ENCODE assay signal across 10 cellular contexts in genomic region chr17:12983986-12984932, GRCh38. TPM values are rescaled to one million over a fixed set of nuclear protein-coding genes. Genes with fewer than 3 reads are reported as not detected.
DNase-seq lines count a peak whose midpoint lies in the region; ATAC-seq, FAIRE-seq and TF ChIP-seq lines count a peak whose summit lies in the region.
"Had no signal": no experiment of that assay in that cellular context is flagged by ENCODE, and none has a peak within 500 bp of the region (broad histone marks: within the 10 kb centered on the region; RNA-seq: fewer than 3 reads in every experiment).

No MANE protein-coding gene starts in this region.

- H3K4me1 ChIP-seq in Peyer's patch, result no peaks in the 10 kb centered on the region
- no peaks in the 10 kb centered on the region for H3K4me1 ChIP-seq in pancreas

- H3K4me3 ChIP-seq in Peyer's patch (peak overlapping the region in 1 of 4 donors; percentile 9), fibroblast of villous mesenchyme (ENCODE audit: low read depth, low read length) (no peak overlapping the region), pancreas (no peak overlapping the region)

- H3K9me3 Mint-ChIP-seq in activated naive CD8-positive, alpha-beta T cell treated with anti-CD3 and anti-CD28 coated beads, Interleukin-2, amount 50 U/mL, for 24 hours, result no peaks in the 10 kb centered on the region
- no peaks in the 10 kb centered on the region for H3K9me3 Mint-ChIP-seq in activated naive CD4-positive, alpha-beta T cell treated with anti-CD3 and anti-CD28 coated beads for 36 hours

- CTCF ChIA-PET in activated naive CD4-positive, alpha-beta T cell treated with anti-CD3 and anti-CD28 coated beads for 36 hours (lab: Charles Lee), result interaction anchor here (1.7 kb wide), 2 partner anchors 45 to 48 kb away, joined by 4 to 5 read pairs; no protein-coding TSS in a partner anchor

- H3K9me3 ChIP-seq in Peyer's patch, result no peaks in the 10 kb centered on the region
- no peaks in the 10 kb centered on the region for H3K9me3 ChIP-seq in pancreas

- TF ChIP-seq CTCF in AG09319 (IDR thresholded peaks at IDR 0.05; ENCODE audit: low read depth, low read length) (no peak), Peyer's patch (IDR thresholded peaks at IDR 0.05) (no peak), fibroblast of villous mesenchyme (IDR thresholded peaks at IDR 0.05; ENCODE audit: insufficient read depth, low read depth, low read length) (no peak), pancreas (IDR thresholded peaks at IDR 0.05) (no peak)

- H3K27me3 ChIP-seq in Peyer's patch, result no peaks in the 10 kb centered on the region
- no peaks in the 10 kb centered on the region for H3K27me3 ChIP-seq in pancreas

- ATAC-seq in pancreas (peak in 3 of 4 donors; percentile 64 to 75 (median 72)), GM21717 (IDR thresholded peaks at IDR 0.05; ENCODE audit: unreplicated experiment) (no peak)
- ATAC-seq in activated naive CD8-positive, alpha-beta T cell treated with anti-CD3 and anti-CD28 coated beads, Interleukin-2, amount 50 U/mL, for 24 hours, result no peak

- H3K4me1 Mint-ChIP-seq in activated naive CD8-positive, alpha-beta T cell treated with anti-CD3 and anti-CD28 coated beads, Interleukin-2, amount 50 U/mL, for 24 hours, result peaks cover 4% of the 10 kb centered on the region
- no peaks in the 10 kb centered on the region for H3K4me1 Mint-ChIP-seq in activated naive CD4-positive, alpha-beta T cell treated with anti-CD3 and anti-CD28 coated beads for 36 hours (ENCODE audit: low read depth)

- WGBS in pancreas, 2 donors, result 70 to 75% methylated on average over 22 of the region's 22 CpGs

- H3K27me3 Mint-ChIP-seq in activated naive CD8-positive, alpha-beta T cell treated with anti-CD3 and anti-CD28 coated beads, Interleukin-2, amount 50 U/mL, for 24 hours, result no peaks in the 10 kb centered on the region
- peaks cover 6% of the 10 kb centered on the region for H3K27me3 Mint-ChIP-seq in activated naive CD4-positive, alpha-beta T cell treated with anti-CD3 and anti-CD28 coated beads for 36 hours (ENCODE audit: low read depth)

- peaks cover 1% of the 10 kb centered on the region for H3K36me3 Mint-ChIP-seq in activated naive CD8-positive, alpha-beta T cell treated with anti-CD3 and anti-CD28 coated beads, Interleukin-2, amount 50 U/mL, for 24 hours (ENCODE audit: low read depth)
- peaks cover 3% of the 10 kb centered on the region for H3K36me3 Mint-ChIP-seq in activated naive CD4-positive, alpha-beta T cell treated with anti-CD3 and anti-CD28 coated beads for 36 hours (ENCODE audit: low read depth)

- H3K27ac ChIP-seq in Peyer's patch (peak overlapping the region; percentile 29 to 71 (median 56)), pancreas (peak overlapping the region in 1 of 4 donors; percentile 41)

- no peak overlapping the region for H3K4me3 Mint-ChIP-seq in activated naive CD8-positive, alpha-beta T cell treated with anti-CD3 and anti-CD28 coated beads, Interleukin-2, amount 50 U/mL, for 24 hours
- no peak overlapping the region for H3K4me3 Mint-ChIP-seq in activated naive CD4-positive, alpha-beta T cell treated with anti-CD3 and anti-CD28 coated beads for 36 hours

- H3K36me3 ChIP-seq in Peyer's patch (no peaks in the 10 kb centered on the region), pancreas (no peaks in the 10 kb centered on the region)

- no peak overlapping the region for H3K27ac Mint-ChIP-seq in activated naive CD8-positive, alpha-beta T cell treated with anti-CD3 and anti-CD28 coated beads, Interleukin-2, amount 50 U/mL, for 24 hours
- no peak overlapping the region for H3K27ac Mint-ChIP-seq in activated naive CD4-positive, alpha-beta T cell treated with anti-CD3 and anti-CD28 coated beads for 36 hours

- no peak for FAIRE-seq in pancreas (lab: Jason Lieb, UNC)
- FAIRE-seq: endothelial cell of umbilical vein had no signal

- DNase-seq in AG09319 (ENCODE audit: extremely low read depth, low read depth), result peak; percentile 84
- DNase-seq in Peyer's patch, result peak in 1 of 3 donors; percentile 58
- DNase-seq in fibroblast of villous mesenchyme (ENCODE audit: low read depth), result peak; percentile 34
- DNase-seq in pancreas, result peak in 3 of 6 donors; percentile 22 to 79 (median 56)
- DNase-seq in activated naive CD8-positive, alpha-beta T cell treated with anti-CD3 and anti-CD28 coated beads, Interleukin-2, amount 50 U/mL, for 24 hours, result no peak
- DNase-seq in activated naive CD4-positive, alpha-beta T cell treated with anti-CD3 and anti-CD28 coated beads for 36 hours, result no peak
- DNase-seq in activated gamma-delta T cell (lab: John Stamatoyannopoulos, UW), result no peak
- DNase-seq: NCI-H146 had no signal

- no peak for TF ChIP-seq POLR2A in Peyer's patch (IDR thresholded peaks at IDR 0.05)

- intact Hi-C loops in pancreas (cut with DNase I), result no loop called here
- intact Hi-C loops in activated naive CD4-positive, alpha-beta T cell treated with anti-CD3 and anti-CD28 coated beads for 36 hours (cut with micrococcal nuclease), result no loop called here

RNA-seq across cellular contexts. Expression of gene ELAC2, which starts 33.6 kb away (rescaled TPM):
- total RNA-seq in Peyer's patch, result 100 to 1,000 TPM in 1 of 4 donors, 10 to 100 TPM in 3; 57.1 to 235 (median 93.7) TPM
- 51.5 and 63.9 TPM in 2 replicates for total RNA-seq in fibroblast of villous mesenchyme
- 10 to 100 TPM; 19.6 to 27.0 (median 23.5) TPM for total RNA-seq in pancreas
- polyA plus RNA-seq in pancreas, result 10 to 100 TPM; 28.1 to 39.2 TPM
- total RNA-seq in activated naive CD4-positive, alpha-beta T cell treated with anti-CD3 and anti-CD28 coated beads for 36 hours, result 10 to 100 TPM; 74.1 to 75.9 TPM

Comparison
In these comparisons a context has a peak if more than half of its experiments do, and no peak if none do; other contexts are left out.
1. DNase-seq: peak in AG09319 (single experiment) and fibroblast of villous mesenchyme (single experiment); none in activated naive CD8-positive, alpha-beta T cell treated with anti-CD3 and anti-CD28 coated beads, Interleukin-2, amount 50 U/mL, for 24 hours (single experiment), activated naive CD4-positive, alpha-beta T cell treated with anti-CD3 and anti-CD28 coated beads for 36 hours (single experiment) and activated gamma-delta T cell (single experiment).
2. ATAC-seq: peak in pancreas (3 of 4); none in activated naive CD8-positive, alpha-beta T cell treated with anti-CD3 and anti-CD28 coated beads, Interleukin-2, amount 50 U/mL, for 24 hours (single experiment) and GM21717 (single experiment).